Comparison of ENCODE assay signal across 12 cellular contexts in the genomic region with DNA sequence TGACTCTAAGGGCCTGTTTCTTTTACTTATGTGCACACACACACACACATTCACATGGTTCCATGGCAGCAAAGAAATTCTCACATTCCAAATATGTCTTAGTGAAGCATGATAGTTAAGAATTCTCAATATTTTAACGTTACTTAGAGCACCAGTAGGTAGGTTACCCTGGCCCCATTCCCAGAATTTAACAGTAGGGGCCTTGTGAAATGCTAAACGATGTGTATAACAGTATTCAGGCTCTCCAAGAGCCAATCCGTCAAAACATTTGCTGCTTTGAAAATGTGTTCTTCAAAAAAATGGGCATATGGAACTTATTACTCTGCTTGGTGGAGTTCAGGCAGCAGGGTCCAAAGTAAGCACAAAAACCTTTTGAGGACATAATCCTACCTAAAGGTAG.
DNase-seq lines count a peak whose midpoint lies in the region; ATAC-seq and TF ChIP-seq lines count a peak whose summit lies in the region.
"Had no signal": no experiment of that assay in that cellular context is flagged by ENCODE, and none has a peak within 500 bp of the region (broad histone marks: within the 10 kb centered on the region; RNA-seq: fewer than 3 reads in every experiment).

No MANE protein-coding gene starts in this region.

- no peaks in the 10 kb centered on the region for H3K27me3 ChIP-seq in RWPE2 (ENCODE audit: insufficient read depth, poor library complexity, severe bottlenecking)
- H3K27me3 ChIP-seq in trophoblast cell (ENCODE audit: insufficient read depth, low read length), result no peaks in the 10 kb centered on the region

- no peak overlapping the region for H2BK120ac ChIP-seq in trophoblast cell (ENCODE audit: insufficient read depth, low read length, poor library complexity)

- H4K8ac ChIP-seq in trophoblast cell (ENCODE audit: low read depth, low read length), result no peak overlapping the region

- no peak overlapping the region for H3K4me3 ChIP-seq in RWPE2 (ENCODE audit: severe bottlenecking)
- H3K4me3 ChIP-seq in fibroblast of mammary gland (ENCODE audit: control insufficient read depth, low read depth, low read length), result no peak overlapping the region
- no peak overlapping the region for H3K4me3 ChIP-seq in retinal pigment epithelial cell (ENCODE audit: low read length)
- no peak overlapping the region for H3K4me3 ChIP-seq in trophoblast cell (ENCODE audit: low read depth, low read length)

- no peak overlapping the region for H2AK5ac ChIP-seq in trophoblast cell (ENCODE audit: low read length)

- ATAC-seq in RWPE2 (ENCODE audit: low read depth) (no peak), HG02852 (IDR thresholded peaks at IDR 0.05; ENCODE audit: unreplicated experiment) (no peak)

- no peaks in the 10 kb centered on the region for H3K79me2 ChIP-seq in trophoblast cell (ENCODE audit: control insufficient read depth, insufficient read depth, low read length, poor library complexity)

- H4K91ac ChIP-seq in trophoblast cell (ENCODE audit: low read depth, low read length), result no peak overlapping the region

- H3K9ac ChIP-seq in trophoblast cell (ENCODE audit: low read length), result no peak overlapping the region

- H2BK12ac ChIP-seq in trophoblast cell (ENCODE audit: low read length), result no peak overlapping the region

- no CpG with 5 or more reads among the region's 3 CpGs for WGBS in trophoblast cell (ENCODE audit: extremely low coverage, insufficient coverage, insufficient read length)

- no peak overlapping the region for H3K14ac ChIP-seq in trophoblast cell (ENCODE audit: low read length)

- H3K27ac ChIP-seq in RWPE2 (ENCODE audit: poor library complexity, severe bottlenecking) (peak overlapping the region; percentile 56), trophoblast cell (ENCODE audit: low read depth, low read length) (no peak overlapping the region)

- no peak overlapping the region for H2AFZ ChIP-seq in trophoblast cell (ENCODE audit: insufficient read depth, low read length, poor library complexity)

- H2BK5ac ChIP-seq in trophoblast cell (ENCODE audit: low read depth, low read length, poor library complexity), result no peak overlapping the region

- H4K12ac ChIP-seq in trophoblast cell (ENCODE audit: low read depth, low read length), result no peak overlapping the region

- H3K4me1 ChIP-seq in RWPE2 (ENCODE audit: insufficient read depth, poor library complexity, severe bottlenecking), result peaks cover 35% of the 10 kb centered on the region
- no peaks in the 10 kb centered on the region for H3K4me1 ChIP-seq in trophoblast cell (ENCODE audit: control insufficient read depth in 1 of 2, insufficient read depth in 2 of 2, low read length in 2 of 2)

- H3K9me3 ChIP-seq in RWPE2 (ENCODE audit: severe bottlenecking), result no peaks in the 10 kb centered on the region
- no peaks in the 10 kb centered on the region for H3K9me3 ChIP-seq in trophoblast cell (ENCODE audit: insufficient read depth, low read depth, low read length)

- H3K79me1 ChIP-seq in trophoblast cell (ENCODE audit: low read length), result no peaks in the 10 kb centered on the region

- no peak overlapping the region for H3K23ac ChIP-seq in trophoblast cell (ENCODE audit: low read length)

- H3K4ac ChIP-seq in trophoblast cell (ENCODE audit: low read depth, low read length), result no peak overlapping the region

- TF ChIP-seq CTCF in RWPE2 (IDR thresholded peaks at IDR 0.05; ENCODE audit: poor library complexity, severe bottlenecking) (no peak), fibroblast of mammary gland (conservative IDR thresholded peaks at IDR 0.05; ENCODE audit: control insufficient read depth, insufficient read depth, low read depth, low read length) (no peak), retinal pigment epithelial cell (conservative IDR thresholded peaks at IDR 0.05; ENCODE audit: low read depth, low read length) (no peak)

- H3K18ac ChIP-seq in trophoblast cell (ENCODE audit: low read length), result no peak overlapping the region

- H3K4me2 ChIP-seq in trophoblast cell (ENCODE audit: low read length), result no peak overlapping the region

- H3K36me3 ChIP-seq in RWPE2 (ENCODE audit: low read depth) (no peaks in the 10 kb centered on the region), trophoblast cell (ENCODE audit: control insufficient read depth in 1 of 2, insufficient read depth in 2 of 2, low read length in 2 of 2) (no peaks in the 10 kb centered on the region)

- DNase-seq in ELR (ENCODE audit: low read depth), result peak; percentile 42
- no peak for DNase-seq in RWPE2 (ENCODE audit: low spot score)
- DNase-seq in fibroblast of mammary gland (ENCODE audit: low read depth), result peak; percentile 86
- peak; percentile 81 for DNase-seq in retinal pigment epithelial cell (ENCODE audit: low read depth)
- no peak for DNase-seq in T-helper 2 cell
- DNase-seq in trophoblast cell, result no peak
- no peak for DNase-seq in effector CD8-positive, alpha-beta T cell (lab: John Stamatoyannopoulos, UW)
- DNase-seq: activated CD4-positive, alpha-beta memory T cell treated with anti-CD3 and anti-CD28 coated beads for 36 hours; activated naive CD4-positive, alpha-beta T cell treated with anti-CD3 and anti-CD28 coated beads, Interleukin-2, amount 10 ng/mL, durations not matched to agents 7 days and 5 days; NCI-H1092; NCI-H748 treated with DMSO at 0.1 percent for 48 hours had no signal

Comparison
In these comparisons a context has a peak if more than half of its experiments do, and no peak if none do; other contexts are left out.
1. DNase-seq: peak in ELR (single experiment), fibroblast of mammary gland (single experiment) and retinal pigment epithelial cell (single experiment); none in RWPE2 (single experiment), T-helper 2 cell (0 of 5), trophoblast cell (0 of 2) and effector CD8-positive, alpha-beta T cell (single experiment).